Comparison of ENCODE assay signal across 12 cellular contexts in the genomic region with DNA sequence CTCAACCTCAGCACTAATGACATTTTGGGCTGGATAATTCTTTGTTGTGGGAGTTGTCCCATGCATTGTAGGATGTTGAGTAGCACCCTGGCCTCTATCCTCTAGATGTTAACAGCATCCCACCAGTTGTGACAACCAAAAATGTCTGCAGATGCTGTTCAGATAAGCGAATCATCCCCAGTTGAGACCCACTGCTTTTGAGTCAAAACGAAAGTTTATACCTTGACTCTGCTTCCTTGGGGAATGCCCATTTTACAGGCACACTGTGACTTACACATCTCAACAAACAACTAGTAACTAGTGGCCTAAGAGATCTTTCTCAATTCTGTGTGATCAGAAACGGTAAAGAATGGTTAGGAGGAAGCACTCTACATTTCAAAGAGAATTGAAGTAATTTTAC. TPM values are rescaled to one million over a fixed set of nuclear protein-coding genes. Genes with fewer than 3 reads are reported as not detected.
DNase-seq lines count a peak whose midpoint lies in the region; ATAC-seq and TF ChIP-seq lines count a peak whose summit lies in the region.
"Had no signal": no experiment of that assay in that cellular context is flagged by ENCODE, and none has a peak within 500 bp of the region (broad histone marks: within the 10 kb centered on the region; RNA-seq: fewer than 3 reads in every experiment).

No MANE protein-coding gene starts in this region.

- TF ChIP-seq CTCF in glutamatergic neuron (IDR thresholded peaks at IDR 0.05; ENCODE audit: partially characterized antibody, unreplicated experiment): no peak

- H3K9me3 Mint-ChIP-seq in activated CD4-positive, alpha-beta T cell treated with anti-CD3 and anti-CD28 coated beads, Interleukin-2, amount 10 ng/mL, durations not matched to agents 24 days and 14 days: no peaks in the 10 kb centered on the region
- no peaks in the 10 kb centered on the region for H3K9me3 Mint-ChIP-seq in T-helper 2 cell treated with Interferon-gamma antibody and Interleukin-4, amounts not matched to agents 5 μg/mL and 100 μg/mL, for 36 hours
- no peaks in the 10 kb centered on the region for H3K9me3 Mint-ChIP-seq in glutamatergic neuron (ENCODE audit: unreplicated experiment)
- H3K9me3 Mint-ChIP-seq: central memory CD8-positive, alpha-beta T cell had no signal

- H3K4me1 Mint-ChIP-seq in activated CD4-positive, alpha-beta T cell treated with anti-CD3 and anti-CD28 coated beads, Interleukin-2, amount 10 ng/mL, durations not matched to agents 24 days and 14 days: peaks cover 14% of the 10 kb centered on the region
- peaks cover 14% of the 10 kb centered on the region for H3K4me1 Mint-ChIP-seq in T-helper 2 cell treated with Interferon-gamma antibody and Interleukin-4, amounts not matched to agents 5 μg/mL and 100 μg/mL, for 36 hours (ENCODE audit: low read depth)
- H3K4me1 Mint-ChIP-seq in glutamatergic neuron (ENCODE audit: low read depth, unreplicated experiment): peaks cover 7% of the 10 kb centered on the region

- no peaks in the 10 kb centered on the region for H3K27me3 Mint-ChIP-seq in activated CD4-positive, alpha-beta T cell treated with anti-CD3 and anti-CD28 coated beads, Interleukin-2, amount 10 ng/mL, durations not matched to agents 24 days and 14 days
- H3K27me3 Mint-ChIP-seq in T-helper 2 cell treated with Interferon-gamma antibody and Interleukin-4, amounts not matched to agents 5 μg/mL and 100 μg/mL, for 36 hours (ENCODE audit: low read depth): no peaks in the 10 kb centered on the region
- no peaks in the 10 kb centered on the region for H3K27me3 Mint-ChIP-seq in glutamatergic neuron (ENCODE audit: unreplicated experiment)
- H3K27me3 Mint-ChIP-seq: central memory CD8-positive, alpha-beta T cell had no signal

- DNase-seq in activated CD4-positive, alpha-beta T cell treated with anti-CD3 and anti-CD28 coated beads, Interleukin-2, amount 10 ng/mL, durations not matched to agents 24 days and 14 days: peak; percentile 69
- no peak for DNase-seq in activated CD4-positive, alpha-beta T cell treated with anti-CD3 and anti-CD28 coated beads, Interleukin-2, amount 50 U/mL, for 1 hour
- peak; percentile 72 for DNase-seq in T-helper 2 cell treated with Interferon-gamma antibody and Interleukin-4, amounts not matched to agents 5 μg/mL and 100 μg/mL, for 36 hours (ENCODE audit: low spot score)
- DNase-seq in hepatic stellate cell (ENCODE audit: low spot score) (no peak), glutamatergic neuron (no peak), AML-193 (lab: John Stamatoyannopoulos, UW) (no peak)
- DNase-seq: DND-41, NCI-H524, tibial artery had no signal

- peak overlapping the region; percentile 56 for H3K27ac Mint-ChIP-seq in activated CD4-positive, alpha-beta T cell treated with anti-CD3 and anti-CD28 coated beads, Interleukin-2, amount 10 ng/mL, durations not matched to agents 24 days and 14 days
- peak overlapping the region; percentile 1 for H3K27ac Mint-ChIP-seq in T-helper 2 cell treated with Interferon-gamma antibody and Interleukin-4, amounts not matched to agents 5 μg/mL and 100 μg/mL, for 36 hours
- no peak overlapping the region for H3K27ac Mint-ChIP-seq in glutamatergic neuron (ENCODE audit: unreplicated experiment)

- intact Hi-C loops in activated CD4-positive, alpha-beta T cell treated with anti-CD3 and anti-CD28 coated beads, Interleukin-2, amount 10 ng/mL, durations not matched to agents 24 days and 14 days (cut with micrococcal nuclease): loop anchor here (1.0 to 2.0 kb wide), 2 partner anchors 38 to 110 kb away; partner anchors contain the start of gene SEPSECS

- H3K4me3 Mint-ChIP-seq in activated CD4-positive, alpha-beta T cell treated with anti-CD3 and anti-CD28 coated beads, Interleukin-2, amount 10 ng/mL, durations not matched to agents 24 days and 14 days: peak overlapping the region; percentile 23
- no peak overlapping the region for H3K4me3 Mint-ChIP-seq in T-helper 2 cell treated with Interferon-gamma antibody and Interleukin-4, amounts not matched to agents 5 μg/mL and 100 μg/mL, for 36 hours
- no peak overlapping the region for H3K4me3 Mint-ChIP-seq in glutamatergic neuron (ENCODE audit: unreplicated experiment)
- H3K4me3 Mint-ChIP-seq: central memory CD8-positive, alpha-beta T cell had no signal

- H3K36me3 Mint-ChIP-seq in activated CD4-positive, alpha-beta T cell treated with anti-CD3 and anti-CD28 coated beads, Interleukin-2, amount 10 ng/mL, durations not matched to agents 24 days and 14 days (ENCODE audit: low read depth): peaks cover 34% of the 10 kb centered on the region
- peaks cover 21% of the 10 kb centered on the region for H3K36me3 Mint-ChIP-seq in T-helper 2 cell treated with Interferon-gamma antibody and Interleukin-4, amounts not matched to agents 5 μg/mL and 100 μg/mL, for 36 hours (ENCODE audit: low read depth)
- no peaks in the 10 kb centered on the region for H3K36me3 Mint-ChIP-seq in glutamatergic neuron (ENCODE audit: unreplicated experiment)

- peak; percentile 76 for ATAC-seq in GM19468 (IDR thresholded peaks at IDR 0.05; ENCODE audit: extremely low read depth, unreplicated experiment)
- ATAC-seq in HG02973 (IDR thresholded peaks at IDR 0.05; ENCODE audit: unreplicated experiment): peak; percentile 98

RNA-seq across cellular contexts. Expression of gene SEPSECS, which starts 37.0 kb away (rescaled TPM):
- total RNA-seq in activated CD4-positive, alpha-beta T cell treated with anti-CD3 and anti-CD28 coated beads, Interleukin-2, amount 10 ng/mL, durations not matched to agents 24 days and 14 days: 12.0 and 13.2 TPM in 2 replicates
- total RNA-seq in glutamatergic neuron (ENCODE audit: unreplicated experiment): 11.7 TPM

Comparison
In these comparisons a context has a peak if more than half of its experiments do, and no peak if none do; other contexts are left out.
1. DNase-seq: peak in activated CD4-positive, alpha-beta T cell treated with anti-CD3 and anti-CD28 coated beads, Interleukin-2, amount 10 ng/mL, durations not matched to agents 24 days and 14 days (single experiment) and T-helper 2 cell treated with Interferon-gamma antibody and Interleukin-4, amounts not matched to agents 5 μg/mL and 100 μg/mL, for 36 hours (single experiment); none in activated CD4-positive, alpha-beta T cell treated with anti-CD3 and anti-CD28 coated beads, Interleukin-2, amount 50 U/mL, for 1 hour (single experiment), hepatic stellate cell (single experiment), glutamatergic neuron (single experiment) and AML-193 (0 of 2).